Comparison of ENCODE assay signal across 19 cellular contexts in genomic region chr17:77092025-77092424, GRCh38. TPM values are rescaled to one million over a fixed set of nuclear protein-coding genes. Genes with fewer than 3 reads are reported as not detected.
DNase-seq lines count a peak whose midpoint lies in the region; ATAC-seq and TF ChIP-seq lines count a peak whose summit lies in the region.
"Had no signal": no experiment of that assay in that cellular context is flagged by ENCODE, and none has a peak within 500 bp of the region (broad histone marks: within the 10 kb centered on the region; RNA-seq: fewer than 3 reads in every experiment).

No MANE protein-coding gene starts in this region.

- H3K9me3 ChIP-seq in HEK293 (ENCODE audit: control insufficient read depth, insufficient read depth, low read depth, low read length) (no peaks in the 10 kb centered on the region), gastrocnemius medialis (no peaks in the 10 kb centered on the region)
- H3K9me3 ChIP-seq: ascending aorta, MG63, tibial nerve had no signal

- POLR2A ChIA-PET in HEK293 (lab: Yijun Ruan, JAX) = interaction anchor here (0.6 to 0.7 kb wide), 2 partner anchors 49 to 208 kb away, joined by 3 to 4 read pairs; partner anchors contain the start of gene SEC14L1
- POLR2A ChIA-PET in activated naive CD8-positive, alpha-beta T cell treated with anti-CD3 and anti-CD28 coated beads, Interleukin-2, amount 10 ng/mL, durations not matched to agents 7 days and 5 days (lab: Charles Lee) = interaction anchor here (0.6 kb wide), 1 partner anchor 49 kb away, joined by 3 read pairs; the partner anchor contains the start of gene SEC14L1

- peaks cover 80% of the 10 kb centered on the region for H3K36me3 Mint-ChIP-seq in activated T-cell treated with anti-CD3 and anti-CD28 coated beads, Interleukin-2, amount 50 U/mL, for 24 hours (ENCODE audit: low read depth)
- H3K36me3 Mint-ChIP-seq in activated naive CD8-positive, alpha-beta T cell treated with anti-CD3 and anti-CD28 coated beads, Interleukin-2, amount 10 ng/mL, durations not matched to agents 7 days and 5 days = peaks cover 26% of the 10 kb centered on the region

- in situ Hi-C loops in gastrocnemius medialis (cut with MboI; ENCODE audit: low sequenced_read_pairs in 4 of 4) = loop anchor here in 1 of 4 donors (10.0 kb wide), 1 partner anchor 123 kb away; no protein-coding TSS in a partner anchor

- no peak for ATAC-seq in activated naive CD8-positive, alpha-beta T cell treated with anti-CD3 and anti-CD28 coated beads, Interleukin-2, amount 10 ng/mL, durations not matched to agents 7 days and 5 days (ENCODE audit: low read depth)
- no peak for ATAC-seq in gastrocnemius medialis
- no peak for ATAC-seq in HG03159 (IDR thresholded peaks at IDR 0.05; ENCODE audit: unreplicated experiment)

- peak overlapping the region; percentile 63 for H3K27ac Mint-ChIP-seq in activated T-cell treated with anti-CD3 and anti-CD28 coated beads, Interleukin-2, amount 50 U/mL, for 24 hours
- peak overlapping the region; percentile 10 for H3K27ac Mint-ChIP-seq in activated naive CD8-positive, alpha-beta T cell treated with anti-CD3 and anti-CD28 coated beads, Interleukin-2, amount 10 ng/mL, durations not matched to agents 7 days and 5 days
- H3K27ac Mint-ChIP-seq: neural progenitor cell had no signal

- H3K27me3 ChIP-seq in gastrocnemius medialis = no peaks in the 10 kb centered on the region
- H3K27me3 ChIP-seq: ascending aorta, MG63, neural progenitor cell, tibial nerve had no signal

- intact Hi-C loops in gastrocnemius medialis (cut with DNase I; ENCODE audit: low total_unique reads) = no loop called here

- H3K36me3 ChIP-seq in HEK293 (ENCODE audit: control insufficient read depth in 2 of 2, insufficient read depth in 1 of 2, low read length in 2 of 2) (peaks cover 50 to 73% of the 10 kb centered on the region in 2 experiments), gastrocnemius medialis (peaks cover 0 to 61% of the 10 kb centered on the region in 2 donors)
- H3K36me3 ChIP-seq: neural progenitor cell had no signal

- no peaks in the 10 kb centered on the region for H3K9me3 Mint-ChIP-seq in activated T-cell treated with anti-CD3 and anti-CD28 coated beads, Interleukin-2, amount 50 U/mL, for 24 hours
- H3K9me3 Mint-ChIP-seq in activated naive CD8-positive, alpha-beta T cell treated with anti-CD3 and anti-CD28 coated beads, Interleukin-2, amount 10 ng/mL, durations not matched to agents 7 days and 5 days = no peaks in the 10 kb centered on the region
- H3K9me3 Mint-ChIP-seq: neural progenitor cell had no signal

- peak overlapping the region; percentile 97 for H3K4me3 Mint-ChIP-seq in activated T-cell treated with anti-CD3 and anti-CD28 coated beads, Interleukin-2, amount 50 U/mL, for 24 hours
- no peak overlapping the region for H3K4me3 Mint-ChIP-seq in activated naive CD8-positive, alpha-beta T cell treated with anti-CD3 and anti-CD28 coated beads, Interleukin-2, amount 10 ng/mL, durations not matched to agents 7 days and 5 days
- H3K4me3 Mint-ChIP-seq: neural progenitor cell had no signal

- H3K27ac ChIP-seq in HEK293 (ENCODE audit: extremely low read depth, low read depth, low read length) (no peak overlapping the region), gastrocnemius medialis (peak overlapping the region in 3 of 4 donors; percentile 29 to 41 (median 33))
- H3K27ac ChIP-seq: ascending aorta, neural progenitor cell, SK-N-MC had no signal

- DNase-seq in activated T-cell treated with anti-CD3 and anti-CD28 coated beads, Interleukin-2, amount 50 U/mL, for 24 hours = no peak
- no peak for DNase-seq in activated T-cell treated with anti-CD3 and anti-CD28 coated beads, Interleukin-2, amount 50 U/mL, for 48 hours
- no peak for DNase-seq in activated naive CD8-positive, alpha-beta T cell treated with anti-CD3 and anti-CD28 coated beads, Interleukin-2, amount 10 ng/mL, durations not matched to agents 7 days and 5 days
- no peak for DNase-seq in gastrocnemius medialis
- no peak for DNase-seq in germinal center (ENCODE audit: low spot score)
- DNase-seq in occipital lobe (lab: John Stamatoyannopoulos, UW) = no peak
- DNase-seq: ACHN; activated CD4-positive, alpha-beta T cell treated with anti-CD3 and anti-CD28 coated beads, Interleukin-2, amount 50 U/mL, for 1 hour; effector memory CD4-positive, alpha-beta T cell; islet precursor cell; MG63; NCI-H1694 treated with DMSO at 0.1 percent for 48 hours; NCI-H226 had no signal

- H3K4me3 ChIP-seq in HEK293 (ENCODE audit: low read depth, low read length) = no peak overlapping the region
- H3K4me3 ChIP-seq in gastrocnemius medialis = no peak overlapping the region
- H3K4me3 ChIP-seq: ascending aorta, MG63, neural progenitor cell, SK-N-MC, tibial nerve had no signal

- no peaks in the 10 kb centered on the region for H3K27me3 Mint-ChIP-seq in activated T-cell treated with anti-CD3 and anti-CD28 coated beads, Interleukin-2, amount 50 U/mL, for 24 hours
- H3K27me3 Mint-ChIP-seq in activated naive CD8-positive, alpha-beta T cell treated with anti-CD3 and anti-CD28 coated beads, Interleukin-2, amount 10 ng/mL, durations not matched to agents 7 days and 5 days = no peaks in the 10 kb centered on the region

- TF ChIP-seq CTCF in HEK293 (tag by site-specific recombination; IDR thresholded peaks at IDR 0.05) = no peak
- TF ChIP-seq CTCF in gastrocnemius medialis (IDR thresholded peaks at IDR 0.05 in 4 of 5, conservative IDR thresholded peaks at IDR 0.05 in 1 of 5) = no peak

- CTCF ChIA-PET in HEK293 (lab: Yijun Ruan, JAX) = no interaction called here

- H3K4me1 Mint-ChIP-seq in activated T-cell treated with anti-CD3 and anti-CD28 coated beads, Interleukin-2, amount 50 U/mL, for 24 hours (ENCODE audit: low read depth) = peaks cover 72% of the 10 kb centered on the region
- H3K4me1 Mint-ChIP-seq in activated naive CD8-positive, alpha-beta T cell treated with anti-CD3 and anti-CD28 coated beads, Interleukin-2, amount 10 ng/mL, durations not matched to agents 7 days and 5 days = peaks cover 38% of the 10 kb centered on the region

- no peak for TF ChIP-seq POLR2A in gastrocnemius medialis (IDR thresholded peaks at IDR 0.05)

- peaks cover 2% of the 10 kb centered on the region for H3K4me1 ChIP-seq in HEK293 (ENCODE audit: control insufficient read depth, insufficient read depth, low read length)
- H3K4me1 ChIP-seq in gastrocnemius medialis = peaks cover 40 to 46% of the 10 kb centered on the region in 2 donors
- H3K4me1 ChIP-seq: neural progenitor cell had no signal

TF ChIP-seq in HEK293, 187 proteins besides CTCF, POLR2A, EP300 and RAD21 (continues in another document):
- TF ChIP-seq ZNF645 (tag by site-specific recombination; IDR thresholded peaks at IDR 0.05) (no peak), OSR2 (tag by site-specific recombination; IDR thresholded peaks at IDR 0.05) (no peak), GLI4 (tag by site-specific recombination; IDR thresholded peaks at IDR 0.05) (no peak), ZNF391 (tag by site-specific recombination; IDR thresholded peaks at IDR 0.05; ENCODE audit: borderline replicate concordance, low read depth) (no peak), ZNF112 (tag by site-specific recombination; IDR thresholded peaks at IDR 0.05) (no peak), YY2 (tag by site-specific recombination; IDR thresholded peaks at IDR 0.05) (no peak), HOXC10 (CRISPR knock-in tag; IDR thresholded peaks at IDR 0.05) (no peak), ZFP69B (tag by site-specific recombination; IDR thresholded peaks at IDR 0.05) (0 out of 2 replicates have a peak, but pooled peaks have one; percentile 35), MEIS1 (CRISPR knock-in tag; IDR thresholded peaks at IDR 0.05; ENCODE audit: borderline replicate concordance) (no peak), ZFP37 (tag by site-specific recombination; IDR thresholded peaks at IDR 0.05) (no peak), ZNF600 (tag by site-specific recombination; IDR thresholded peaks at IDR 0.05) (peak; percentile 48; the same call in 1 of the 2 replicates), ZNF416 (tag by site-specific recombination; IDR thresholded peaks at IDR 0.05) (no peak), ZNF211 (tag by site-specific recombination; IDR thresholded peaks at IDR 0.05; ENCODE audit: low read depth) (no peak), ZNF18 (tag by site-specific recombination; IDR thresholded peaks at IDR 0.05) (no peak), SCRT2 (tag by site-specific recombination; IDR thresholded peaks at IDR 0.05) (no peak), ZNF214 (tag by site-specific recombination; IDR thresholded peaks at IDR 0.05; ENCODE audit: borderline replicate concordance) (no peak), ZNF311 (tag by site-specific recombination; IDR thresholded peaks at IDR 0.05; ENCODE audit: borderline replicate concordance) (no peak), ZNF560 (tag by site-specific recombination; IDR thresholded peaks at IDR 0.05; ENCODE audit: borderline replicate concordance) (no peak), ZNF175 (tag by site-specific recombination; IDR thresholded peaks at IDR 0.05) (no peak), PRDM1 (tag by site-specific recombination; IDR thresholded peaks at IDR 0.05) (peak; percentile 27; the same call in 1 of the 2 replicates)

RNA-seq across cellular contexts. Expression of gene SEC14L1, which starts 48.7 kb away (rescaled TPM):
- 10 to 100 TPM; 74.6 to 77.5 TPM for total RNA-seq in activated naive CD8-positive, alpha-beta T cell treated with anti-CD3 and anti-CD28 coated beads, Interleukin-2, amount 10 ng/mL, durations not matched to agents 7 days and 5 days
- total RNA-seq in gastrocnemius medialis (10 to 100 TPM; 55.0 to 94.1 (median 73.7) TPM), occipital lobe (66.9 TPM)
